In the genomic region with DNA sequence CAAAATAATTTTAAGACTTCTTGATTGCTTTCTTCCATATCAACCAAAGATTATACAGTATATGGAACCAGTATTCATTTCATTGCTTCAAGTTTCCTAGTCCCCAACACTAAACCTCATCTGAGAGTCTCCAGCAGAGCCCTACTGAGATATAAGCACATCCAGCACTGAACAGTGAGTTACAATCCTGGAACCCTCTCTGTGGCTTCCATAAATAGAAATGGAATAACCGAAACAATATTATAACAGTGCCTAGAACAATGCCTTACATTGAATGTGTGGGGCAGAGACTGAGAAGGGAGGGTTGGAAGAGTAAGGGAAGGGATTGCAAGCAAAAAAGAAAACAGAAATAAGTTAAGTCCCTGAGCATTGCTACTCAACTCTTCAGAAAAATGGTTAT, we compare ENCODE assay signal across 1 cellular context.
TF ChIP-seq lines count a peak whose summit lies in the region.

No MANE protein-coding gene starts in this region.

TF ChIP-seq in GM23338, 12 proteins besides CTCF, POLR2A, EP300 and RAD21 (continued from another document):
- TF ChIP-seq, protein P1, sequence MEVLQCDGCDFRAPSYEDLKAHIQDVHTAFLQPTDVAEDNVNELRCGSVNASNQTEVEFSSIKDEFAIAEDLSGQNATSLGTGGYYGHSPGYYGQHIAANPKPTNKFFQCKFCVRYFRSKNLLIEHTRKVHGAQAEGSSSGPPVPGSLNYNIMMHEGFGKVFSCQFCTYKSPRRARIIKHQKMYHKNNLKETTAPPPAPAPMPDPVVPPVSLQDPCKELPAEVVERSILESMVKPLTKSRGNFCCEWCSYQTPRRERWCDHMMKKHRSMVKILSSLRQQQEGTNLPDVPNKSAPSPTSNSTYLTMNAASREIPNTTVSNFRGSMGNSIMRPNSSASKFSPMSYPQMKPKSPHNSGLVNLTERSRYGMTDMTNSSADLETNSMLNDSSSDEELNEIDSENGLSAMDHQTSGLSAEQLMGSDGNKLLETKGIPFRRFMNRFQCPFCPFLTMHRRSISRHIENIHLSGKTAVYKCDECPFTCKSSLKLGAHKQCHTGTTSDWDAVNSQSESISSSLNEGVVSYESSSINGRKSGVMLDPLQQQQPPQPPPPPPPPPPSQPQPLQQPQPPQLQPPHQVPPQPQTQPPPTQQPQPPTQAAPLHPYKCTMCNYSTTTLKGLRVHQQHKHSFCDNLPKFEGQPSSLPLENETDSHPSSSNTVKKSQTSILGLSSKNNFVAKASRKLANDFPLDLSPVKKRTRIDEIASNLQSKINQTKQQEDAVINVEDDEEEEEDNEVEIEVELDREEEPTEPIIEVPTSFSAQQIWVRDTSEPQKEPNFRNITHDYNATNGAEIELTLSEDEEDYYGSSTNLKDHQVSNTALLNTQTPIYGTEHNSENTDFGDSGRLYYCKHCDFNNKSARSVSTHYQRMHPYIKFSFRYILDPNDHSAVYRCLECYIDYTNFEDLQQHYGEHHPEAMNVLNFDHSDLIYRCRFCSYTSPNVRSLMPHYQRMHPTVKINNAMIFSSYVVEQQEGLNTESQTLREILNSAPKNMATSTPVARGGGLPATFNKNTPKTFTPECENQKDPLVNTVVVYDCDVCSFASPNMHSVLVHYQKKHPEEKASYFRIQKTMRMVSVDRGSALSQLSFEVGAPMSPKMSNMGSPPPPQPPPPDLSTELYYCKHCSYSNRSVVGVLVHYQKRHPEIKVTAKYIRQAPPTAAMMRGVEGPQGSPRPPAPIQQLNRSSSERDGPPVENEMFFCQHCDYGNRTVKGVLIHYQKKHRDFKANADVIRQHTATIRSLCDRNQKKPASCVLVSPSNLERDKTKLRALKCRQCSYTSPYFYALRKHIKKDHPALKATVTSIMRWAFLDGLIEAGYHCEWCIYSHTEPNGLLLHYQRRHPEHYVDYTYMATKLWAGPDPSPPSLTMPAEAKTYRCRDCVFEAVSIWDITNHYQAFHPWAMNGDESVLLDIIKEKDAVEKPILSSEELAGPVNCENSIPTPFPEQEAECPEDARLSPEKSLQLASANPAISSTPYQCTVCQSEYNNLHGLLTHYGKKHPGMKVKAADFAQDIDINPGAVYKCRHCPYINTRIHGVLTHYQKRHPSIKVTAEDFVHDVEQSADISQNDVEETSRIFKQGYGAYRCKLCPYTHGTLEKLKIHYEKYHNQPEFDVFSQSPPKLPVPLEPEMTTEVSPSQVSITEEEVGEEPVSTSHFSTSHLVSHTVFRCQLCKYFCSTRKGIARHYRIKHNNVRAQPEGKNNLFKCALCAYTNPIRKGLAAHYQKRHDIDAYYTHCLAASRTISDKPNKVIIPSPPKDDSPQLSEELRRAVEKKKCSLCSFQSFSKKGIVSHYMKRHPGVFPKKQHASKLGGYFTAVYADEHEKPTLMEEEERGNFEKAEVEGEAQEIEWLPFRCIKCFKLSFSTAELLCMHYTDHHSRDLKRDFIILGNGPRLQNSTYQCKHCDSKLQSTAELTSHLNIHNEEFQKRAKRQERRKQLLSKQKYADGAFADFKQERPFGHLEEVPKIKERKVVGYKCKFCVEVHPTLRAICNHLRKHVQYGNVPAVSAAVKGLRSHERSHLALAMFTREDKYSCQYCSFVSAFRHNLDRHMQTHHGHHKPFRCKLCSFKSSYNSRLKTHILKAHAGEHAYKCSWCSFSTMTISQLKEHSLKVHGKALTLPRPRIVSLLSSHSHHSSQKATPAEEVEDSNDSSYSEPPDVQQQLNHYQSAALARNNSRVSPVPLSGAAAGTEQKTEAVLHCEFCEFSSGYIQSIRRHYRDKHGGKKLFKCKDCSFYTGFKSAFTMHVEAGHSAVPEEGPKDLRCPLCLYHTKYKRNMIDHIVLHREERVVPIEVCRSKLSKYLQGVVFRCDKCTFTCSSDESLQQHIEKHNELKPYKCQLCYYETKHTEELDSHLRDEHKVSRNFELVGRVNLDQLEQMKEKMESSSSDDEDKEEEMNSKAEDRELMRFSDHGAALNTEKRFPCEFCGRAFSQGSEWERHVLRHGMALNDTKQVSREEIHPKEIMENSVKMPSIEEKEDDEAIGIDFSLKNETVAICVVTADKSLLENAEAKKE (CRISPR knock-in tag; IDR thresholded peaks at IDR 0.05), result no peak
- TF ChIP-seq JUNB (IDR thresholded peaks at IDR 0.05; ENCODE audit: unreplicated experiment) (no peak), EZH2 (IDR thresholded peaks at IDR 0.05; ENCODE audit: low read depth, unreplicated experiment) (no peak), NANOG (IDR thresholded peaks at IDR 0.05; ENCODE audit: borderline replicate concordance) (no peak), STAT1 (IDR thresholded peaks at IDR 0.05; ENCODE audit: unreplicated experiment) (no peak), EZH2phosphoT487 (IDR thresholded peaks at IDR 0.05; ENCODE audit: unreplicated experiment) (no peak), POLR2AphosphoS5 (IDR thresholded peaks at IDR 0.05; ENCODE audit: low read depth) (no peak)
- TF ChIP-seq, protein P2, sequence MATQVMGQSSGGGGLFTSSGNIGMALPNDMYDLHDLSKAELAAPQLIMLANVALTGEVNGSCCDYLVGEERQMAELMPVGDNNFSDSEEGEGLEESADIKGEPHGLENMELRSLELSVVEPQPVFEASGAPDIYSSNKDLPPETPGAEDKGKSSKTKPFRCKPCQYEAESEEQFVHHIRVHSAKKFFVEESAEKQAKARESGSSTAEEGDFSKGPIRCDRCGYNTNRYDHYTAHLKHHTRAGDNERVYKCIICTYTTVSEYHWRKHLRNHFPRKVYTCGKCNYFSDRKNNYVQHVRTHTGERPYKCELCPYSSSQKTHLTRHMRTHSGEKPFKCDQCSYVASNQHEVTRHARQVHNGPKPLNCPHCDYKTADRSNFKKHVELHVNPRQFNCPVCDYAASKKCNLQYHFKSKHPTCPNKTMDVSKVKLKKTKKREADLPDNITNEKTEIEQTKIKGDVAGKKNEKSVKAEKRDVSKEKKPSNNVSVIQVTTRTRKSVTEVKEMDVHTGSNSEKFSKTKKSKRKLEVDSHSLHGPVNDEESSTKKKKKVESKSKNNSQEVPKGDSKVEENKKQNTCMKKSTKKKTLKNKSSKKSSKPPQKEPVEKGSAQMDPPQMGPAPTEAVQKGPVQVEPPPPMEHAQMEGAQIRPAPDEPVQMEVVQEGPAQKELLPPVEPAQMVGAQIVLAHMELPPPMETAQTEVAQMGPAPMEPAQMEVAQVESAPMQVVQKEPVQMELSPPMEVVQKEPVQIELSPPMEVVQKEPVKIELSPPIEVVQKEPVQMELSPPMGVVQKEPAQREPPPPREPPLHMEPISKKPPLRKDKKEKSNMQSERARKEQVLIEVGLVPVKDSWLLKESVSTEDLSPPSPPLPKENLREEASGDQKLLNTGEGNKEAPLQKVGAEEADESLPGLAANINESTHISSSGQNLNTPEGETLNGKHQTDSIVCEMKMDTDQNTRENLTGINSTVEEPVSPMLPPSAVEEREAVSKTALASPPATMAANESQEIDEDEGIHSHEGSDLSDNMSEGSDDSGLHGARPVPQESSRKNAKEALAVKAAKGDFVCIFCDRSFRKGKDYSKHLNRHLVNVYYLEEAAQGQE (IDR thresholded peaks at IDR 0.05; ENCODE audit: unreplicated experiment), result no peak
